In genomic region chr9:97237951-97238851, GRCh38 we compare ENCODE assay signal across 8 cellular contexts.
A peak's percentile ranks its signal among the peaks of the same experiment; 100 is the strongest.
DNase-seq lines count a peak whose midpoint lies in the region; ATAC-seq and TF ChIP-seq lines count a peak whose summit lies in the region.

No MANE protein-coding gene starts in this region.

- H3K4me3 ChIP-seq in MM.1S (ENCODE audit: low read length) (peak overlapping the region; percentile 74), osteoblast (ENCODE audit: insufficient read depth, low read length) (peak overlapping the region; percentile 85)

- peaks cover 14% of the 10 kb centered on the region for H3F3A ChIP-seq in MM.1S (ENCODE audit: insufficient read depth, low read length)

- peak overlapping the region; percentile 84 for H3K27ac ChIP-seq in MM.1S (ENCODE audit: low read length)
- H3K27ac ChIP-seq in osteoblast (ENCODE audit: low read depth, low read length), result peak overlapping the region; percentile 56

- peak; percentile 65 for ATAC-seq in GM18498 (IDR thresholded peaks at IDR 0.05; ENCODE audit: unreplicated experiment)
- ATAC-seq in GM19351 (IDR thresholded peaks at IDR 0.05; ENCODE audit: unreplicated experiment), result no peak

- H3K9me3 ChIP-seq in MM.1S (replicated peaks; ENCODE audit: insufficient read depth, low read length) (no peaks in the 10 kb centered on the region), osteoblast (ENCODE audit: low read depth, low read length) (no peaks in the 10 kb centered on the region)

- peak overlapping the region; percentile 69 for H3K4me2 ChIP-seq in MM.1S (ENCODE audit: low read depth, low read length)
- H3K4me2 ChIP-seq in osteoblast (ENCODE audit: insufficient read depth, low read length), result peak overlapping the region; percentile 94

- intact Hi-C loops in head of caudate nucleus (cut with DNase I), result no loop called here

- H4K20me1 ChIP-seq in MM.1S (ENCODE audit: insufficient read depth, low read length) (no peaks in the 10 kb centered on the region), osteoblast (ENCODE audit: insufficient read depth, low read length) (no peaks in the 10 kb centered on the region)

- H3K79me2 ChIP-seq in MM.1S (ENCODE audit: low read length) (peaks cover 9% of the 10 kb centered on the region; the same call in 1 of the 2 replicates), osteoblast (ENCODE audit: insufficient read depth, low read length) (peaks cover 20% of the 10 kb centered on the region)

- TF ChIP-seq CTCF in MM.1S (IDR thresholded peaks at IDR 0.05; ENCODE audit: low read length) (no peak), osteoblast (IDR thresholded peaks at IDR 0.05; ENCODE audit: extremely low read depth, low read depth, low read length) (no peak)

- H3K36me3 ChIP-seq in MM.1S (replicated peaks; ENCODE audit: insufficient read depth, low read length) (no peaks in the 10 kb centered on the region), osteoblast (ENCODE audit: insufficient read depth, low read length) (no peaks in the 10 kb centered on the region)

- no peaks in the 10 kb centered on the region for H3K9me2 ChIP-seq in MM.1S (replicated peaks; ENCODE audit: insufficient read depth, low read length)

- peak overlapping the region; percentile 76 for H3K9ac ChIP-seq in MM.1S (ENCODE audit: low read length)

- H2AFZ ChIP-seq in MM.1S (ENCODE audit: low read length), result peak overlapping the region; percentile 95
- H2AFZ ChIP-seq in osteoblast (ENCODE audit: low read length), result peak overlapping the region; percentile 97

- H3K4me1 ChIP-seq in MM.1S (ENCODE audit: low read length) (no peaks in the 10 kb centered on the region), osteoblast (ENCODE audit: insufficient read depth, low read length) (peaks cover 5% of the 10 kb centered on the region)

- no peaks in the 10 kb centered on the region for H3K27me3 ChIP-seq in MM.1S (replicated peaks; ENCODE audit: insufficient read depth, low read length)
- no peaks in the 10 kb centered on the region for H3K27me3 ChIP-seq in osteoblast (ENCODE audit: insufficient read depth, low read length)

- DNase-seq in MM.1S (peak; percentile 93), SW480 (ENCODE audit: low spot score) (peak; percentile 89), head of caudate nucleus (peak; percentile 83 to 96 (median 90)), osteoblast (ENCODE audit: insufficient read length, low spot score, missing footprints) (peak; percentile 87), superior temporal gyrus (ENCODE audit: extremely low spot score) (peak; percentile 87)
- peak; percentile 37 for DNase-seq in activated naive CD8-positive, alpha-beta T cell treated with anti-CD3 and anti-CD28 coated beads, Interleukin-2, amount 50 U/mL, for 16 hours (ENCODE audit: low read depth, low spot score)

Comparison
In these comparisons a context has a peak if more than half of its experiments do, and no peak if none do; other contexts are left out.
1. DNase-seq: peak in every context shown above with its lines; median percentile 93 in MM.1S; 90 in head of caudate nucleus; 89 in SW480; 87 in osteoblast; 87 in superior temporal gyrus; 37 in activated naive CD8-positive, alpha-beta T cell treated with anti-CD3 and anti-CD28 coated beads, Interleukin-2, amount 50 U/mL, for 16 hours.